ENCODE assay signal across 26 cellular contexts in genomic region chr20:34566978-34567884, GRCh38. TPM values are rescaled to one million over a fixed set of nuclear protein-coding genes. Genes with fewer than 3 reads are reported as not detected.
DNase-seq lines count a peak whose midpoint lies in the region; ATAC-seq and TF ChIP-seq lines count a peak whose summit lies in the region.
"Had no signal": no experiment of that assay in that cellular context is flagged by ENCODE, and none has a peak within 500 bp of the region (broad histone marks: within the 10 kb centered on the region; RNA-seq: fewer than 3 reads in every experiment).

No MANE protein-coding gene starts in this region.

- no peaks in the 10 kb centered on the region for H3K9me3 Mint-ChIP-seq in activated CD4-positive, alpha-beta T cell treated with anti-CD3 and anti-CD28 coated beads, Interleukin-2, amount 10 ng/mL, durations not matched to agents 7 days and 5 days
- H3K9me3 Mint-ChIP-seq in GM23338: no peaks in the 10 kb centered on the region
- H3K9me3 Mint-ChIP-seq in endothelial cell (ENCODE audit: unreplicated experiment): no peaks in the 10 kb centered on the region
- H3K9me3 Mint-ChIP-seq in stimulated activated effector memory CD8-positive, alpha-beta T cell treated with anti-CD3 and anti-CD28 coated beads, Interleukin-12 subunit alpha, Interleukin-12 subunit beta, amount 100 ng/mL, for 72 hours: no peaks in the 10 kb centered on the region
- H3K9me3 Mint-ChIP-seq: activated B cell treated with CpG ODN at 0.5 μM for 24 hours; activated CD4-positive, alpha-beta memory T cell treated with anti-CD3 and anti-CD28 coated beads, Interleukin-2, amount 10 ng/mL, durations not matched to agents 7 days and 5 days; CD8-positive, alpha-beta T cell; dendritic cell treated with granulocyte-macrophage colony-stimulating factor and Interleukin-4, amounts not matched to agents 40 ng/mL and 50 ng/mL, for 4 days had no signal

- H3K4me3 Mint-ChIP-seq in activated CD4-positive, alpha-beta T cell treated with anti-CD3 and anti-CD28 coated beads, Interleukin-2, amount 10 ng/mL, durations not matched to agents 7 days and 5 days: no peak overlapping the region
- no peak overlapping the region for H3K4me3 Mint-ChIP-seq in GM23338
- H3K4me3 Mint-ChIP-seq in endothelial cell (ENCODE audit: unreplicated experiment): no peak overlapping the region
- H3K4me3 Mint-ChIP-seq in stimulated activated effector memory CD8-positive, alpha-beta T cell treated with anti-CD3 and anti-CD28 coated beads, Interleukin-12 subunit alpha, Interleukin-12 subunit beta, amount 100 ng/mL, for 72 hours: no peak overlapping the region
- H3K4me3 Mint-ChIP-seq: activated B cell treated with CpG ODN at 0.5 μM for 24 hours; activated CD4-positive, alpha-beta memory T cell treated with anti-CD3 and anti-CD28 coated beads, Interleukin-2, amount 10 ng/mL, durations not matched to agents 7 days and 5 days; CD8-positive, alpha-beta T cell; dendritic cell treated with granulocyte-macrophage colony-stimulating factor and Interleukin-4, amounts not matched to agents 40 ng/mL and 50 ng/mL, for 4 days had no signal

- peaks cover 9% of the 10 kb centered on the region for H3K4me1 Mint-ChIP-seq in activated CD4-positive, alpha-beta T cell treated with anti-CD3 and anti-CD28 coated beads, Interleukin-2, amount 10 ng/mL, durations not matched to agents 7 days and 5 days
- peaks cover 25% of the 10 kb centered on the region for H3K4me1 Mint-ChIP-seq in GM23338
- peaks cover 18% of the 10 kb centered on the region for H3K4me1 Mint-ChIP-seq in endothelial cell (ENCODE audit: unreplicated experiment)
- H3K4me1 Mint-ChIP-seq in stimulated activated effector memory CD8-positive, alpha-beta T cell treated with anti-CD3 and anti-CD28 coated beads, Interleukin-12 subunit alpha, Interleukin-12 subunit beta, amount 100 ng/mL, for 72 hours: peaks cover 20% of the 10 kb centered on the region

- no peak overlapping the region for H3K4me2 ChIP-seq in GM23338

- H3K27me3 ChIP-seq in GM23338 (ENCODE audit: insufficient read depth): no peaks in the 10 kb centered on the region

- H3K36me3 ChIP-seq in GM23338 (ENCODE audit: insufficient read depth): no peaks in the 10 kb centered on the region
- H3K36me3 ChIP-seq: thoracic aorta had no signal

- peaks cover 6% of the 10 kb centered on the region; the same call in 1 of the 2 replicates for H3K4me1 ChIP-seq in GM23338 (ENCODE audit: insufficient read depth)

- H3K36me3 Mint-ChIP-seq in activated CD4-positive, alpha-beta T cell treated with anti-CD3 and anti-CD28 coated beads, Interleukin-2, amount 10 ng/mL, durations not matched to agents 7 days and 5 days (ENCODE audit: low read depth): peaks cover 1% of the 10 kb centered on the region
- H3K36me3 Mint-ChIP-seq in GM23338 (ENCODE audit: low read depth) (no peaks in the 10 kb centered on the region; the same call in 1 of the 3 replicates), endothelial cell (ENCODE audit: low read depth, unreplicated experiment) (peaks cover 10% of the 10 kb centered on the region)
- peaks cover 16% of the 10 kb centered on the region for H3K36me3 Mint-ChIP-seq in stimulated activated effector memory CD8-positive, alpha-beta T cell treated with anti-CD3 and anti-CD28 coated beads, Interleukin-12 subunit alpha, Interleukin-12 subunit beta, amount 100 ng/mL, for 72 hours

- no peaks in the 10 kb centered on the region for H4K20me1 ChIP-seq in GM23338 (replicated peaks; ENCODE audit: insufficient read depth)

- H3K9me2 ChIP-seq in GM23338 (ENCODE audit: insufficient read depth): no peaks in the 10 kb centered on the region

- peak overlapping the region; percentile 10 for H3K27ac Mint-ChIP-seq in activated CD4-positive, alpha-beta T cell treated with anti-CD3 and anti-CD28 coated beads, Interleukin-2, amount 10 ng/mL, durations not matched to agents 7 days and 5 days
- H3K27ac Mint-ChIP-seq in GM23338 (peak overlapping the region; percentile 56), endothelial cell (ENCODE audit: unreplicated experiment) (peak overlapping the region; percentile 57)
- peak overlapping the region; percentile 70 for H3K27ac Mint-ChIP-seq in stimulated activated effector memory CD8-positive, alpha-beta T cell treated with anti-CD3 and anti-CD28 coated beads, Interleukin-12 subunit alpha, Interleukin-12 subunit beta, amount 100 ng/mL, for 72 hours
- H3K27ac Mint-ChIP-seq: activated B cell treated with CpG ODN at 0.5 μM for 24 hours; activated CD4-positive, alpha-beta memory T cell treated with anti-CD3 and anti-CD28 coated beads, Interleukin-2, amount 10 ng/mL, durations not matched to agents 7 days and 5 days; CD8-positive, alpha-beta T cell; dendritic cell treated with granulocyte-macrophage colony-stimulating factor and Interleukin-4, amounts not matched to agents 40 ng/mL and 50 ng/mL, for 4 days had no signal

- H3K27me3 Mint-ChIP-seq in activated CD4-positive, alpha-beta T cell treated with anti-CD3 and anti-CD28 coated beads, Interleukin-2, amount 10 ng/mL, durations not matched to agents 7 days and 5 days: no peaks in the 10 kb centered on the region
- H3K27me3 Mint-ChIP-seq in GM23338 (ENCODE audit: insufficient read depth, low read depth, poor library complexity) (peaks cover 3% of the 10 kb centered on the region), endothelial cell (ENCODE audit: unreplicated experiment) (peaks cover 2% of the 10 kb centered on the region)
- H3K27me3 Mint-ChIP-seq: activated B cell treated with CpG ODN at 0.5 μM for 24 hours; activated CD4-positive, alpha-beta memory T cell treated with anti-CD3 and anti-CD28 coated beads, Interleukin-2, amount 10 ng/mL, durations not matched to agents 7 days and 5 days; dendritic cell treated with granulocyte-macrophage colony-stimulating factor and Interleukin-4, amounts not matched to agents 40 ng/mL and 50 ng/mL, for 4 days had no signal

- ATAC-seq in GM23338 (no peak), HG02870 (IDR thresholded peaks at IDR 0.05; ENCODE audit: unreplicated experiment) (no peak), omental fat pad (ENCODE audit: low FRiP score) (no peak)
- ATAC-seq in stimulated activated effector memory CD8-positive, alpha-beta T cell treated with anti-CD3 and anti-CD28 coated beads, Interleukin-12 subunit alpha, Interleukin-12 subunit beta, amount 100 ng/mL, for 72 hours: no peak
- ATAC-seq: CD8-positive, alpha-beta T cell had no signal

- POLR2A ChIA-PET in activated CD4-positive, alpha-beta T cell treated with anti-CD3 and anti-CD28 coated beads, Interleukin-2, amount 10 ng/mL, durations not matched to agents 7 days and 5 days (lab: Charles Lee): no interaction called here

- CTCF ChIA-PET in activated CD4-positive, alpha-beta T cell treated with anti-CD3 and anti-CD28 coated beads, Interleukin-2, amount 10 ng/mL, durations not matched to agents 7 days and 5 days (lab: Charles Lee): interaction anchor here (0.8 kb wide), 1 partner anchor 255 kb away, joined by 4 read pairs; no protein-coding TSS in a partner anchor

- no peak overlapping the region for H2AFZ ChIP-seq in GM23338
- H2AFZ ChIP-seq: GM23248 had no signal

- H3K79me2 ChIP-seq in GM23338 (replicated peaks; ENCODE audit: insufficient read depth): no peaks in the 10 kb centered on the region

- TF ChIP-seq CTCF in GM23338 (conservative IDR thresholded peaks at IDR 0.05; ENCODE audit: low read depth in 2 of 2) (no peak), endothelial cell (IDR thresholded peaks at IDR 0.05; ENCODE audit: unreplicated experiment) (no peak), omental fat pad (IDR thresholded peaks at IDR 0.05) (no peak)

- no peaks in the 10 kb centered on the region for H3F3A ChIP-seq in GM23338 (replicated peaks; ENCODE audit: low read depth)

- no peak overlapping the region for H3K4me3 ChIP-seq in GM23338
- H3K4me3 ChIP-seq: GM23248, thoracic aorta had no signal

- H3K27ac ChIP-seq in GM23338 (ENCODE audit: low read depth): no peak overlapping the region
- H3K27ac ChIP-seq: GM23248, thoracic aorta had no signal

- no peak for DNase-seq in activated CD4-positive, alpha-beta T cell treated with anti-CD3 and anti-CD28 coated beads, Interleukin-2, amount 10 ng/mL, durations not matched to agents 7 days and 5 days
- no peak for DNase-seq in activated CD4-positive, alpha-beta T cell treated with anti-CD3 and anti-CD28 coated beads, Interleukin-2, amount 50 U/mL, for 1 hour
- DNase-seq in GM23338 (ENCODE audit: low spot score) (no peak), endothelial cell (ENCODE audit: low spot score) (no peak), omental fat pad (ENCODE audit: low spot score) (no peak), NCI-H1092 treated with DMSO at 0.1 percent for 48 hours (lab: John Stamatoyannopoulos, UW) (no peak)
- DNase-seq in stimulated activated effector memory CD8-positive, alpha-beta T cell treated with anti-CD3 and anti-CD28 coated beads, Interleukin-12 subunit alpha, Interleukin-12 subunit beta, amount 100 ng/mL, for 72 hours (ENCODE audit: low spot score in 2 of 2): no peak
- DNase-seq: activated B cell treated with CpG ODN at 0.5 μM for 24 hours; activated CD4-positive, alpha-beta memory T cell treated with anti-CD3 and anti-CD28 coated beads, Interleukin-2, amount 10 ng/mL, durations not matched to agents 7 days and 5 days; activated T-cell treated with anti-CD3 and anti-CD28 coated beads for 4 hours; anterior cingulate cortex; caudate nucleus; CD8-positive, alpha-beta T cell; GF-D8; GM23248; Karpas-422; NCI-H1694 treated with DMSO at 0.1 percent for 48 hours; NCI-H2171; NCI-H510A treated with DMSO at 0.1 percent for 48 hours; NK-92 treated with Interleukin-12 subunit alpha and Interleukin-12 subunit beta, amount 100 ng/mL, for 24 hours; SIG-M5; stimulated activated CD4-positive, alpha-beta T cell treated with anti-CD3 and anti-CD28 coated beads, Interleukin-1b, Interleukin-23, amount 100 ng/mL, for 48 hours; SW 1271 had no signal

TF ChIP-seq in GM23338, 12 proteins besides CTCF, POLR2A, EP300 and RAD21 (continues in another document):
- no peak for TF ChIP-seq ZNF331 (CRISPR knock-in tag; IDR thresholded peaks at IDR 0.05; ENCODE audit: low read depth)

RNA-seq across cellular contexts. Expression of gene MAP1LC3A, which starts 8.7 kb away (rescaled TPM):
- 1 to 10 TPM; 2.6 to 2.7 TPM for total RNA-seq in activated CD4-positive, alpha-beta T cell treated with anti-CD3 and anti-CD28 coated beads, Interleukin-2, amount 10 ng/mL, durations not matched to agents 7 days and 5 days
- 9.5 and 15.9 TPM in 2 replicates for total RNA-seq in GM23338 (2014; rRNA removed; shearing (Covaris generic))
- 15.2 and 15.3 TPM in 2 replicates for polyA plus RNA-seq in GM23338 (2016; fragmentation: Nextera tagmentation; extraction: Ambion mirVana)
- total RNA-seq in endothelial cell (ENCODE audit: unreplicated experiment) (33.6 TPM), omental fat pad (10 to 100 TPM; 50.1 to 76.1 (median 55.9) TPM)

RNA-seq across cellular contexts. Expression of gene DYNLRB1, which starts 51.0 kb away (rescaled TPM):
- 100 to 1,000 TPM in 1 of 2 experiments, 10 to 100 TPM in 1; 90.5 to 105 TPM for total RNA-seq in activated CD4-positive, alpha-beta T cell treated with anti-CD3 and anti-CD28 coated beads, Interleukin-2, amount 10 ng/mL, durations not matched to agents 7 days and 5 days
- total RNA-seq in GM23338 (2014; rRNA removed; shearing (Covaris generic)): 102 and 107 TPM in 2 replicates
- polyA plus RNA-seq in GM23338 (2016; fragmentation: Nextera tagmentation; extraction: Ambion mirVana): 376 and 393 TPM in 2 replicates
- total RNA-seq in endothelial cell (ENCODE audit: unreplicated experiment): 96.8 TPM
- 100 to 1,000 TPM in 2 of 4 donors, 10 to 100 TPM in 2; 83.0 to 121 (median 108) TPM for total RNA-seq in omental fat pad

Comparison
In these comparisons a context has a peak if more than half of its experiments do, and no peak if none do; other contexts are left out.
1. H3K27ac Mint-ChIP-seq: peak in every context shown above with its lines; median percentile 70 in stimulated activated effector memory CD8-positive, alpha-beta T cell treated with anti-CD3 and anti-CD28 coated beads, Interleukin-12 subunit alpha, Interleukin-12 subunit beta, amount 100 ng/mL, for 72 hours; 57 in endothelial cell; 56 in GM23338; 10 in activated CD4-positive, alpha-beta T cell treated with anti-CD3 and anti-CD28 coated beads, Interleukin-2, amount 10 ng/mL, durations not matched to agents 7 days and 5 days.